ENCODE assay signal across 5 cellular contexts in genomic region chr9:3548636-3549035, GRCh38.
"Had no signal": no experiment of that assay in that cellular context is flagged by ENCODE, and none has a peak within 500 bp of the region (broad histone marks: within the 10 kb centered on the region; RNA-seq: fewer than 3 reads in every experiment).

No MANE protein-coding gene starts in this region.

- H3K4me3 ChIP-seq: GM23338 had no signal

- H2AFZ ChIP-seq: GM23338 had no signal

- H3K4me2 ChIP-seq: GM23338 had no signal

- DNase-seq: H9, HCEC 1CT, IMR-90, KBM-7 had no signal

- ATAC-seq: GM23338 had no signal

- H3K4me3 Mint-ChIP-seq: GM23338, H9 had no signal

- H3K4me1 Mint-ChIP-seq: H9 had no signal

- H3K27ac Mint-ChIP-seq: GM23338, H9 had no signal

- H3K9me3 Mint-ChIP-seq: GM23338, H9 had no signal
